8 cellular contexts compared by ENCODE assay signal in genomic region chr19:16495982-16496612, GRCh38. TPM values are rescaled to one million over a fixed set of nuclear protein-coding genes. Genes with fewer than 3 reads are reported as not detected.
A peak's percentile ranks its signal among the peaks of the same experiment; 100 is the strongest.
DNase-seq lines count a peak whose midpoint lies in the region; ATAC-seq, FAIRE-seq and TF ChIP-seq lines count a peak whose summit lies in the region.

Gene C19orf44 (plus strand): TSS chr19:16496394. CDS start chr19:16500793, 4,399 bp downstream.
A gene with protein sequence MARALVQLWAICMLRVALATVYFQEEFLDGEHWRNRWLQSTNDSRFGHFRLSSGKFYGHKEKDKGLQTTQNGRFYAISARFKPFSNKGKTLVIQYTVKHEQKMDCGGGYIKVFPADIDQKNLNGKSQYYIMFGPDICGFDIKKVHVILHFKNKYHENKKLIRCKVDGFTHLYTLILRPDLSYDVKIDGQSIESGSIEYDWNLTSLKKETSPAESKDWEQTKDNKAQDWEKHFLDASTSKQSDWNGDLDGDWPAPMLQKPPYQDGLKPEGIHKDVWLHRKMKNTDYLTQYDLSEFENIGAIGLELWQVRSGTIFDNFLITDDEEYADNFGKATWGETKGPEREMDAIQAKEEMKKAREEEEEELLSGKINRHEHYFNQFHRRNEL (minus strand): TSS chr19:16496167. CDS start chr19:16496129, 38 bp downstream.

- peak within 1 kb of the TSS; percentile 85 for H3K27ac ChIP-seq in HepG2 (ENCODE audit: extremely low read length, insufficient read depth, low read length)

- in situ Hi-C loops in HepG2 (cut with HindIII; ENCODE audit: extremely low pct_ligation_motif_present, low pct_unique_long_range_greater_than_20kb), result no loop called here

- peak; percentile 42; the same call in 1 of the 2 replicates for TF ChIP-seq RAD21 in HepG2 (CRISPR knock-in tag; IDR thresholded peaks at IDR 0.05)

- 55% methylated on average over 4 of the region's 52 CpGs for WGBS in HepG2 (ENCODE audit: low lambda C conversion rate)

- H3K4me2 ChIP-seq in HepG2 (ENCODE audit: low read depth, low read length), result peak within 1 kb of the TSS; percentile 86

- ATAC-seq in GM19397 (IDR thresholded peaks at IDR 0.05; ENCODE audit: unreplicated experiment) (peak; percentile 97), HG03565 (IDR thresholded peaks at IDR 0.05; ENCODE audit: unreplicated experiment) (peak; percentile 96), HepG2 (peak; percentile 96)

- peak; percentile 56 for FAIRE-seq in HepG2 (lab: Jason Lieb, UNC)

- H3K4me1 ChIP-seq in HepG2 (ENCODE audit: insufficient read depth, low read length), result peaks cover 69% of the 10 kb centered on the region

- H3K27me3 ChIP-seq in HepG2 (ENCODE audit: control insufficient read depth in 1 of 2, insufficient read depth in 2 of 2, low read length in 2 of 2), result no peaks in the 10 kb centered on the region

- DNase-seq in CD1c-positive myeloid dendritic cell (ENCODE audit: extremely low spot score), result peak; percentile 99
- DNase-seq in NCI-H748 treated with DMSO at 0.1 percent for 48 hours (lab: John Stamatoyannopoulos, UW), result peak; percentile 89
- DNase-seq in activated CD4-positive, alpha-beta T cell treated with anti-CD3 and anti-CD28 coated beads, Interleukin-2, amount 50 U/mL, for 4 hours, result peak; percentile 94
- peak; percentile 99 for DNase-seq in dermis blood vessel endothelial cell
- DNase-seq in HepG2 (ENCODE audit: low spot score), result peak; percentile 96
- DNase-seq in stimulated activated CD4-positive, alpha-beta T cell treated with anti-CD3 and anti-CD28 coated beads, Interleukin-2, amount 100 ng/mL, for 48 hours, result peak; percentile 93 to 94

- peak within 1 kb of the TSS; percentile 79 to 86 (median 84) for H3K4me3 ChIP-seq in HepG2 (replicated peaks in 1 of 3; ENCODE audit: insufficient read depth in 1 of 3, low read depth in 2 of 3, low read length in 3 of 3)

- H3K9ac ChIP-seq in HepG2 (ENCODE audit: insufficient read depth, low read depth, low read length), result peak within 1 kb of the TSS; percentile 67

- H3K9me3 ChIP-seq in HepG2 (ENCODE audit: low read length), result no peaks in the 10 kb centered on the region

- CTCF ChIA-PET in HepG2 (lab: Yijun Ruan, JAX; ENCODE audit: low intra/inter-chr PET ratio, low total read pairs), result no interaction called here

- peaks cover 3 to 6% of the 10 kb centered on the region in 2 experiments; a peak in 3 of 5 replicates for H3K36me3 ChIP-seq in HepG2 (replicated peaks in 1 of 2; ENCODE audit: control insufficient read depth in 1 of 2, insufficient read depth in 2 of 2, low read length in 2 of 2)

- no peak within 1 kb of the TSS for H2AFZ ChIP-seq in HepG2 (ENCODE audit: low read length)

- no peaks in the 10 kb centered on the region for H4K20me1 ChIP-seq in HepG2 (ENCODE audit: insufficient read depth, low read length)

- peak; percentile 34 for TF ChIP-seq CTCF in HepG2 (CRISPR knock-in tag; IDR thresholded peaks at IDR 0.05)

- BruUV-seq in HepG2 (replicated peaks; lab: Mats Ljungman, UMichigan), result no TSS peak

- TF ChIP-seq POLR2A in HepG2 (IDR thresholded peaks at IDR 0.05; ENCODE audit: insufficient read depth in 1 of 2, low read depth in 2 of 2, low read length in 2 of 2), result peak in 1 of 2 experiments; percentile 56; a peak in 3 of 4 replicates

- intact Hi-C loops in HepG2 (cut with micrococcal nuclease; ENCODE audit: unreplicated experiment), result loop anchor here (2.0 to 10.0 kb wide), 2 partner anchors 31 to 51 kb away; no protein-coding TSS in a partner anchor

- H3K79me2 ChIP-seq in HepG2 (ENCODE audit: insufficient read depth, low read length), result peaks cover 19% of the 10 kb centered on the region

- POLR2A ChIA-PET in HepG2 (lab: Yijun Ruan, JAX), result interaction anchor here (0.6 to 1.5 kb wide), 10 partner anchors 25 to 164 kb away, joined by 3 to 10 read pairs (median 3); partner anchors contain the start of gene SMIM7

- peak in 1 of 2 experiments; percentile 3; a peak in 1 of 4 replicates for TF ChIP-seq EP300 in HepG2 (IDR thresholded peaks at IDR 0.05; ENCODE audit: low read depth in 2 of 2, low read length in 2 of 2)
- no peak for TF ChIP-seq EP300 in HepG2 (CRISPR knock-in tag; IDR thresholded peaks at IDR 0.05; ENCODE audit: borderline replicate concordance)

TF ChIP-seq in HepG2, 621 proteins besides CTCF, POLR2A, EP300 and RAD21 (continues in another document):
- TF ChIP-seq CAMTA2 (CRISPR knock-in tag; IDR thresholded peaks at IDR 0.05; ENCODE audit: borderline replicate concordance) (0 out of 2 replicates have a peak, but pooled peaks have one; percentile 43), PAF1 (CRISPR knock-in tag; IDR thresholded peaks at IDR 0.05) (no peak), ZNF143 (CRISPR knock-in tag; IDR thresholded peaks at IDR 0.05) (peak; percentile 99)

RNA-seq across cellular contexts. Expression of gene C19orf44, which starts in this region (rescaled TPM):
- 3.1 and 5.3 TPM in 2 replicates for total RNA-seq in dermis blood vessel endothelial cell
- total RNA-seq in HepG2 (2016; rRNA removed; fragmentation: Illumina TruSeq; extraction: Trizol), result 3.6 and 4.3 TPM in 2 replicates
- total RNA-seq in HepG2 (2016; cell fraction: cytosol; rRNA removed; fragmentation: Illumina TruSeq; extraction: Trizol; ENCODE audit: low read depth), result 2.6 and 3.0 TPM in 2 replicates
- total RNA-seq in HepG2 (2016; cell fraction: insoluble cytoplasmic fraction; rRNA removed; fragmentation: Illumina TruSeq; extraction: Trizol), result 2.7 and 3.1 TPM in 2 replicates
- 1.9 and 2.2 TPM in 2 replicates for total RNA-seq in HepG2 (2016; cell fraction: membrane; rRNA removed; fragmentation: Illumina TruSeq; extraction: Trizol)
- total RNA-seq in HepG2 (2016; cell fraction: nucleus; rRNA removed; fragmentation: Illumina TruSeq; extraction: Trizol), result 4.6 and 4.8 TPM in 2 replicates
- 3.2 and 4.1 TPM in 2 replicates for polyA plus RNA-seq in HepG2 (2011; rRNA removed)
- 3.3 and 3.5 TPM in 2 replicates for polyA plus RNA-seq in HepG2 (2011; cell fraction: cytosol; rRNA removed)
- 10.6 and 11.2 TPM in 2 replicates for polyA plus RNA-seq in HepG2 (2011; cell fraction: nucleus; rRNA removed)
- 3.4 and 5.4 TPM in 2 replicates for polyA plus RNA-seq in HepG2 (2012)
- polyA plus RNA-seq in HepG2 (2016; cell fraction: cytosol; fragmentation: Illumina TruSeq; extraction: Trizol; ENCODE audit: low read depth), result 0.60 and 0.90 TPM in 2 replicates
- polyA plus RNA-seq in HepG2 (2016; cell fraction: insoluble cytoplasmic fraction; fragmentation: Illumina TruSeq; extraction: Trizol; ENCODE audit: low read depth), result 3.6 and 4.3 TPM in 2 replicates
- polyA plus RNA-seq in HepG2 (2016; cell fraction: membrane; fragmentation: Illumina TruSeq; extraction: Trizol; ENCODE audit: low read depth), result 1.5 TPM in 2 replicates
- 10.2 and 12.1 TPM in 2 replicates for polyA plus RNA-seq in HepG2 (2016; cell fraction: nucleus; fragmentation: Illumina TruSeq; extraction: Trizol; ENCODE audit: insufficient read depth, low read depth)
- 2.9 and 3.4 TPM in 2 replicates for polyA minus RNA-seq in HepG2 (2011; rRNA and poly(A)+ RNA removed; ENCODE audit: low replicate concordance)
- 2.4 and 4.4 TPM in 2 replicates for polyA minus RNA-seq in HepG2 (2011; cell fraction: cytosol; rRNA and poly(A)+ RNA removed)
- polyA minus RNA-seq in HepG2 (2011; cell fraction: nucleus; rRNA and poly(A)+ RNA removed), result 6.7 and 8.1 TPM in 2 replicates

RNA-seq across cellular contexts. Expression of the second gene that starts in this region (rescaled TPM):
- total RNA-seq in dermis blood vessel endothelial cell, result not detected in 2 replicates
- total RNA-seq in HepG2 (2016; rRNA removed; fragmentation: Illumina TruSeq; extraction: Trizol), result not detected in 2 replicates
- not detected in 2 replicates for total RNA-seq in HepG2 (2016; cell fraction: cytosol; rRNA removed; fragmentation: Illumina TruSeq; extraction: Trizol; ENCODE audit: low read depth)
- not detected in 2 replicates for total RNA-seq in HepG2 (2016; cell fraction: insoluble cytoplasmic fraction; rRNA removed; fragmentation: Illumina TruSeq; extraction: Trizol)
- total RNA-seq in HepG2 (2016; cell fraction: membrane; rRNA removed; fragmentation: Illumina TruSeq; extraction: Trizol), result not detected in 2 replicates
- not detected in 2 replicates for total RNA-seq in HepG2 (2016; cell fraction: nucleus; rRNA removed; fragmentation: Illumina TruSeq; extraction: Trizol)
- polyA plus RNA-seq in HepG2 (2011; rRNA removed), result not detected in 2 replicates
- polyA plus RNA-seq in HepG2 (2011; cell fraction: cytosol; rRNA removed), result not detected in 2 replicates
- not detected in 2 replicates for polyA plus RNA-seq in HepG2 (2011; cell fraction: nucleus; rRNA removed)
- 0.16 TPM in 1 of 2 replicates, not detected in the other for polyA plus RNA-seq in HepG2 (2012)
- polyA plus RNA-seq in HepG2 (2016; cell fraction: cytosol; fragmentation: Illumina TruSeq; extraction: Trizol; ENCODE audit: low read depth), result not detected in 2 replicates
- polyA plus RNA-seq in HepG2 (2016; cell fraction: insoluble cytoplasmic fraction; fragmentation: Illumina TruSeq; extraction: Trizol; ENCODE audit: low read depth), result not detected in 2 replicates
- not detected in 2 replicates for polyA plus RNA-seq in HepG2 (2016; cell fraction: membrane; fragmentation: Illumina TruSeq; extraction: Trizol; ENCODE audit: low read depth)
- not detected in 2 replicates for polyA plus RNA-seq in HepG2 (2016; cell fraction: nucleus; fragmentation: Illumina TruSeq; extraction: Trizol; ENCODE audit: insufficient read depth, low read depth)
- polyA minus RNA-seq in HepG2 (2011; rRNA and poly(A)+ RNA removed; ENCODE audit: low replicate concordance), result not detected in 2 replicates
- not detected in 2 replicates for polyA minus RNA-seq in HepG2 (2011; cell fraction: cytosol; rRNA and poly(A)+ RNA removed)
- polyA minus RNA-seq in HepG2 (2011; cell fraction: nucleus; rRNA and poly(A)+ RNA removed), result not detected in 2 replicates

Comparison
In these comparisons a context has a peak if more than half of its experiments do, and no peak if none do; other contexts are left out.
1. Peak in every context shown above with its lines: DNase-seq, ATAC-seq, H3K4me3 ChIP-seq and H3K27ac ChIP-seq.